Comparison of ENCODE assay signal across 8 cellular contexts in genomic region chr2:68441179-68441993, GRCh38. TPM values are rescaled to one million over a fixed set of nuclear protein-coding genes. Genes with fewer than 3 reads are reported as not detected.
DNase-seq lines count a peak whose midpoint lies in the region; ATAC-seq, FAIRE-seq and TF ChIP-seq lines count a peak whose summit lies in the region.

No MANE protein-coding gene starts in this region.

- CTCF ChIA-PET in mammary epithelial cell (lab: Charles Lee; ENCODE audit: low non-redundant PET): no interaction called here

- dilution Hi-C loops in mammary epithelial cell (cut with HindIII; ENCODE audit: low sequenced_read_pairs): no loop called here

- H3K9ac ChIP-seq in mammary epithelial cell (ENCODE audit: insufficient read depth, low read length): no peak overlapping the region
- H3K9ac ChIP-seq in kidney (ENCODE audit: low read length in 2 of 2): no peak overlapping the region

- H3K27ac ChIP-seq in VCaP (peak overlapping the region; percentile 39), mammary epithelial cell (ENCODE audit: insufficient read depth, low read depth, low read length) (no peak overlapping the region), kidney (ENCODE audit: low read depth in 2 of 2, low read length in 2 of 2) (peak overlapping the region in 1 of 2 donors; percentile 53)

- H3K36me3 ChIP-seq in mammary epithelial cell (ENCODE audit: insufficient read depth, low read length): no peaks in the 10 kb centered on the region
- H3K36me3 ChIP-seq in kidney (ENCODE audit: control insufficient read depth in 1 of 2, insufficient read depth in 2 of 2, low read length in 2 of 2): no peaks in the 10 kb centered on the region

- ATAC-seq in GM19025 (IDR thresholded peaks at IDR 0.05; ENCODE audit: low read depth, unreplicated experiment): peak; percentile 99
- peak; percentile 98 for ATAC-seq in HG03196 (IDR thresholded peaks at IDR 0.05; ENCODE audit: unreplicated experiment)

- FAIRE-seq in kidney (lab: Jason Lieb, UNC): peak; percentile 71

- TF ChIP-seq CTCF in VCaP (conservative IDR thresholded peaks at IDR 0.05) (peak; percentile 92), mammary epithelial cell (conservative IDR thresholded peaks at IDR 0.05 in 1 of 2, IDR thresholded peaks at IDR 0.05 in 1 of 2; ENCODE audit: extremely low read depth in 1 of 2, insufficient read depth in 1 of 2, low read depth in 1 of 2, low read length in 2 of 2) (peak; percentile 77 to 87), kidney (IDR thresholded peaks at IDR 0.05; ENCODE audit: borderline replicate concordance, extremely low read depth, insufficient read depth) (peak; percentile 88)

- 46% methylated on average over 6 of the region's 6 CpGs for WGBS in mammary epithelial cell (ENCODE audit: low coverage, missing lambda C conversion rate)

- no peaks in the 10 kb centered on the region for H3K27me3 ChIP-seq in mammary epithelial cell (ENCODE audit: insufficient read depth, low read length)

- no peak overlapping the region for H3K4me3 ChIP-seq in mammary epithelial cell (replicated peaks in 1 of 3; ENCODE audit: insufficient read depth in 1 of 3, low read depth in 2 of 3, low read length in 3 of 3)
- H3K4me3 ChIP-seq in kidney (ENCODE audit: low read length in 2 of 2): no peak overlapping the region

- H3K4me1 ChIP-seq in mammary epithelial cell (ENCODE audit: insufficient read depth, low read length): no peaks in the 10 kb centered on the region
- H3K4me1 ChIP-seq in kidney (ENCODE audit: control insufficient read depth in 1 of 2, insufficient read depth in 1 of 2, low read depth in 1 of 2, low read length in 2 of 2): peaks cover 0 to 1% of the 10 kb centered on the region in 2 donors

- no TSS peak for BruUV-seq in mammary epithelial cell (replicated peaks; lab: Mats Ljungman, UMichigan)

- in situ Hi-C loops in mammary epithelial cell (cut with MboI; ENCODE audit: low sequenced_read_pairs in 2 of 2): loop anchor here (10.0 to 25.0 kb wide), 3 partner anchors 77 to 329 kb away; partner anchors contain the start of gene PLEK (in 1 of the 2)

- no peaks in the 10 kb centered on the region for H4K20me1 ChIP-seq in mammary epithelial cell (ENCODE audit: insufficient read depth, low read length)

- no peak overlapping the region for H2AFZ ChIP-seq in mammary epithelial cell (ENCODE audit: low read depth, low read length)

- intact Hi-C loops in mammary epithelial cell (cut with micrococcal nuclease) (loop anchor here (1.0 to 5.0 kb wide), 4 partner anchors 79 to 319 kb away; no protein-coding TSS in a partner anchor), kidney (cut with DNase I) (no loop called here)

- H3K79me2 ChIP-seq in mammary epithelial cell (ENCODE audit: insufficient read depth, low read length): no peaks in the 10 kb centered on the region

- H3K9me3 ChIP-seq in mammary epithelial cell (replicated peaks; ENCODE audit: insufficient read depth, low read length) (no peaks in the 10 kb centered on the region), kidney (ENCODE audit: control insufficient read depth in 1 of 2, low read length in 2 of 2) (no peaks in the 10 kb centered on the region)

- no peak overlapping the region for H3K4me2 ChIP-seq in mammary epithelial cell (ENCODE audit: insufficient read depth, low read depth, low read length)

- peak; percentile 79 for DNase-seq in AG20443 (ENCODE audit: low spot score)
- peak; percentile 94 for DNase-seq in NCI-H2227 treated with DMSO at 0.1 percent for 48 hours (lab: John Stamatoyannopoulos, UW)
- DNase-seq in mammary epithelial cell: peak; percentile 57
- DNase-seq in kidney: peak; percentile 84
- peak; percentile 69 for DNase-seq in stimulated activated CD4-positive, alpha-beta T cell treated with anti-CD3 and anti-CD28 coated beads, Interleukin-2, amount 100 ng/mL, for 4 hours (ENCODE audit: low read depth)

RNA-seq across cellular contexts. Expression of gene FBXO48, which starts 25.7 kb away (rescaled TPM):
- total RNA-seq in mammary epithelial cell (1 to 10 TPM; 1.3 to 1.6 TPM), kidney (1.3 TPM)
- polyA plus RNA-seq in mammary epithelial cell (0.78 TPM), kidney (ENCODE audit: insufficient read depth, low read depth, low replicate concordance) (0.86 TPM)
- polyA minus RNA-seq in mammary epithelial cell: 3.0 TPM

RNA-seq across cellular contexts. Expression of gene APLF, which starts 26.0 kb away (rescaled TPM):
- total RNA-seq in mammary epithelial cell (1 to 10 TPM; 3.7 to 4.8 TPM), kidney (5.9 TPM)
- polyA plus RNA-seq in mammary epithelial cell (0.97 TPM), kidney (ENCODE audit: insufficient read depth, low read depth, low replicate concordance) (0.95 TPM)
- polyA minus RNA-seq in mammary epithelial cell: 6.1 TPM
